Comparison of ENCODE assay signal across 21 cellular contexts in the genomic region with DNA sequence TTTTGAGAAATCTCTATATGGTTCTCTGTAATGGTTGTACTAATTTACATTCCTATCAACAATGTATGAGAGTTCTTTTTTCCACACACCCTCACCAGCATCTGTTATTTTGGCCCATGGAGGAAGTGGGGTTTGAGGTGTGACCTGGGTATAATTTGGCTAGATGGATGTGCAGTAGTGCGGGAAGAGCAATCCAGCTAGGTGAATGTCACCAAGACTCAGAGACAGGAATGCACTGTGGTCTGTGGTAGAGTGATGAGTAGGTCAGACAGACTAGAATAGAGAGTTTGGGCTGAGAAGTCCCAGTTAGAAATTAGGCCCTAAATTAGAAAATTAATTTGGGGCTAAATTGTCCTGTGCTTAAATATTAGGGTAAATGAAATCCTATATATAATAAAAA. TPM values are rescaled to one million over a fixed set of nuclear protein-coding genes. Genes with fewer than 3 reads are reported as not detected.
A peak's percentile ranks its signal among the peaks of the same experiment; 100 is the strongest.
DNase-seq lines count a peak whose midpoint lies in the region; ATAC-seq lines count a peak whose summit lies in the region.
"Had no signal": no experiment of that assay in that cellular context is flagged by ENCODE, and none has a peak within 500 bp of the region (broad histone marks: within the 10 kb centered on the region; RNA-seq: fewer than 3 reads in every experiment).

No MANE protein-coding gene starts in this region.

- ATAC-seq in GM21447 (IDR thresholded peaks at IDR 0.05; ENCODE audit: unreplicated experiment) (peak; percentile 87), HG03432 (IDR thresholded peaks at IDR 0.05; ENCODE audit: unreplicated experiment) (peak; percentile 51)
- peak; percentile 74 to 94 for ATAC-seq in stimulated activated naive B cell treated with anti-CD40 and anti-IgM and Interleukin-4, amounts not matched to agents 10 μg/mL and 1 μg/mL and 100 μg/mL, for 72 hours (replicated peaks)
- ATAC-seq in naive thymus-derived CD8-positive, alpha-beta T cell = no peak

- H3K4me3 ChIP-seq in HAP-1 = no peak overlapping the region

- peaks cover 23% of the 10 kb centered on the region for H3K27me3 ChIP-seq in HAP-1 (ENCODE audit: low read depth)

- H3K36me3 Mint-ChIP-seq in T-helper 2 cell treated with Interferon-gamma antibody and Interleukin-4, amounts not matched to agents 5 μg/mL and 100 μg/mL, for 36 hours (ENCODE audit: low read depth) = no peaks in the 10 kb centered on the region
- H3K36me3 Mint-ChIP-seq in stimulated activated naive B cell treated with anti-CD40 and anti-IgM and Interleukin-4, amounts not matched to agents 10 μg/mL and 1 μg/mL and 100 μg/mL, for 72 hours = peaks cover 2 to 4% of the 10 kb centered on the region in 2 donors
- H3K36me3 Mint-ChIP-seq in naive thymus-derived CD8-positive, alpha-beta T cell = no peaks in the 10 kb centered on the region
- H3K36me3 Mint-ChIP-seq: CD4-positive, CD25-positive, alpha-beta regulatory T cell had no signal

- no peak overlapping the region for H3K27ac Mint-ChIP-seq in T-helper 2 cell treated with Interferon-gamma antibody and Interleukin-4, amounts not matched to agents 5 μg/mL and 100 μg/mL, for 36 hours
- H3K27ac Mint-ChIP-seq in stimulated activated naive B cell treated with anti-CD40 and anti-IgM and Interleukin-4, amounts not matched to agents 10 μg/mL and 1 μg/mL and 100 μg/mL, for 72 hours = no peak overlapping the region
- no peak overlapping the region for H3K27ac Mint-ChIP-seq in naive thymus-derived CD8-positive, alpha-beta T cell
- H3K27ac Mint-ChIP-seq: B cell; CD4-positive, CD25-positive, alpha-beta regulatory T cell; T-helper 1 cell treated with Interleukin-12 subunit alpha and Interleukin-12 subunit beta and Interleukin-4 antibody, amounts not matched to agents 30 μg/mL and 1 μg/mL, for 36 hours had no signal

- H3K9me3 Mint-ChIP-seq in T-helper 2 cell treated with Interferon-gamma antibody and Interleukin-4, amounts not matched to agents 5 μg/mL and 100 μg/mL, for 36 hours = no peaks in the 10 kb centered on the region
- H3K9me3 Mint-ChIP-seq in stimulated activated naive B cell treated with anti-CD40 and anti-IgM and Interleukin-4, amounts not matched to agents 10 μg/mL and 1 μg/mL and 100 μg/mL, for 72 hours = peaks cover 0 to 5% of the 10 kb centered on the region in 2 donors
- H3K9me3 Mint-ChIP-seq in naive thymus-derived CD8-positive, alpha-beta T cell = no peaks in the 10 kb centered on the region
- H3K9me3 Mint-ChIP-seq: CD4-positive, CD25-positive, alpha-beta regulatory T cell; T-helper 1 cell treated with Interleukin-12 subunit alpha and Interleukin-12 subunit beta and Interleukin-4 antibody, amounts not matched to agents 30 μg/mL and 1 μg/mL, for 36 hours had no signal

- H3K4me1 Mint-ChIP-seq in T-helper 2 cell treated with Interferon-gamma antibody and Interleukin-4, amounts not matched to agents 5 μg/mL and 100 μg/mL, for 36 hours (ENCODE audit: low read depth) = peaks cover 4% of the 10 kb centered on the region
- H3K4me1 Mint-ChIP-seq in stimulated activated naive B cell treated with anti-CD40 and anti-IgM and Interleukin-4, amounts not matched to agents 10 μg/mL and 1 μg/mL and 100 μg/mL, for 72 hours = peaks cover 40 to 54% of the 10 kb centered on the region in 2 donors
- no peaks in the 10 kb centered on the region for H3K4me1 Mint-ChIP-seq in naive thymus-derived CD8-positive, alpha-beta T cell
- H3K4me1 Mint-ChIP-seq: CD4-positive, CD25-positive, alpha-beta regulatory T cell had no signal

- DNase-seq in T-helper 2 cell treated with Interferon-gamma antibody and Interleukin-4, amounts not matched to agents 5 μg/mL and 100 μg/mL, for 36 hours (ENCODE audit: low spot score) = peak; percentile 12
- DNase-seq in T-helper 2 cell (no peak), NCI-H1694 treated with DMSO at 0.1 percent for 48 hours (lab: John Stamatoyannopoulos, UW) (no peak), HAP-1 (ENCODE audit: low spot score in 2 of 2) (no peak)
- peak; percentile 36 for DNase-seq in stimulated activated naive B cell treated with anti-CD40 and anti-IgM and Interleukin-4, amounts not matched to agents 10 μg/mL and 1 μg/mL and 100 μg/mL, for 72 hours
- DNase-seq in naive thymus-derived CD8-positive, alpha-beta T cell = no peak
- DNase-seq: CD4-positive, CD25-positive, alpha-beta regulatory T cell; DND-41; HCEC 1CT; NCI-H1105 treated with DMSO at 0.1 percent for 48 hours; NCI-H187; NCI-H526 treated with DMSO at 0.1 percent for 48 hours; RPMI8226; SIG-M5 had no signal

- H3K36me3 ChIP-seq in HAP-1 (replicated peaks) = no peaks in the 10 kb centered on the region

- H3K4me3 Mint-ChIP-seq in T-helper 2 cell treated with Interferon-gamma antibody and Interleukin-4, amounts not matched to agents 5 μg/mL and 100 μg/mL, for 36 hours = no peak overlapping the region
- no peak overlapping the region for H3K4me3 Mint-ChIP-seq in stimulated activated naive B cell treated with anti-CD40 and anti-IgM and Interleukin-4, amounts not matched to agents 10 μg/mL and 1 μg/mL and 100 μg/mL, for 72 hours
- no peak overlapping the region for H3K4me3 Mint-ChIP-seq in naive thymus-derived CD8-positive, alpha-beta T cell
- H3K4me3 Mint-ChIP-seq: B cell; CD4-positive, CD25-positive, alpha-beta regulatory T cell; T-helper 1 cell treated with Interleukin-12 subunit alpha and Interleukin-12 subunit beta and Interleukin-4 antibody, amounts not matched to agents 30 μg/mL and 1 μg/mL, for 36 hours had no signal

- H3K27me3 Mint-ChIP-seq in T-helper 2 cell treated with Interferon-gamma antibody and Interleukin-4, amounts not matched to agents 5 μg/mL and 100 μg/mL, for 36 hours (ENCODE audit: low read depth) = peaks cover 6% of the 10 kb centered on the region
- H3K27me3 Mint-ChIP-seq in stimulated activated naive B cell treated with anti-CD40 and anti-IgM and Interleukin-4, amounts not matched to agents 10 μg/mL and 1 μg/mL and 100 μg/mL, for 72 hours = no peaks in the 10 kb centered on the region
- peaks cover 3 to 20% (median 8%) of the 10 kb centered on the region in 5 donors for H3K27me3 Mint-ChIP-seq in naive thymus-derived CD8-positive, alpha-beta T cell
- H3K27me3 Mint-ChIP-seq: B cell had no signal

- in situ Hi-C loops in HAP-1 (cut with MboI; ENCODE audit: low sequenced_read_pairs) = no loop called here

- no peaks in the 10 kb centered on the region for H3K9me3 ChIP-seq in HAP-1

- H3K4me1 ChIP-seq in HAP-1 = no peaks in the 10 kb centered on the region

- POLR2A ChIA-PET in naive thymus-derived CD8-positive, alpha-beta T cell (lab: Charles Lee) = no interaction called here

RNA-seq across cellular contexts. Expression of gene PIP5K1B, which starts 32.8 kb away (rescaled TPM):
- 1 to 10 TPM in 1 of 2 experiments, under 1 TPM in 1; 0.47 to 1.2 TPM for total RNA-seq in naive thymus-derived CD8-positive, alpha-beta T cell
- polyA plus RNA-seq in naive thymus-derived CD8-positive, alpha-beta T cell = under 1 TPM in 1 of 3 donors, not detected in 2; 0.18 TPM
- total RNA-seq: HT1080, LHCN-M2 had no signal
- polyA plus RNA-seq: AG04450 had no signal

Comparison
In these comparisons a context has a peak if more than half of its experiments do, and no peak if none do; other contexts are left out.
1. DNase-seq: peak in T-helper 2 cell treated with Interferon-gamma antibody and Interleukin-4, amounts not matched to agents 5 μg/mL and 100 μg/mL, for 36 hours (single experiment) and stimulated activated naive B cell treated with anti-CD40 and anti-IgM and Interleukin-4, amounts not matched to agents 10 μg/mL and 1 μg/mL and 100 μg/mL, for 72 hours (single experiment); none in T-helper 2 cell (0 of 5), NCI-H1694 treated with DMSO at 0.1 percent for 48 hours (single experiment), naive thymus-derived CD8-positive, alpha-beta T cell (0 of 10) and HAP-1 (0 of 2).
2. ATAC-seq: peak in GM21447 (single experiment), HG03432 (single experiment) and stimulated activated naive B cell treated with anti-CD40 and anti-IgM and Interleukin-4, amounts not matched to agents 10 μg/mL and 1 μg/mL and 100 μg/mL, for 72 hours (2 of 2); none in naive thymus-derived CD8-positive, alpha-beta T cell (0 of 2).